Comparison of ENCODE assay signal across 28 cellular contexts in the genomic region with DNA sequence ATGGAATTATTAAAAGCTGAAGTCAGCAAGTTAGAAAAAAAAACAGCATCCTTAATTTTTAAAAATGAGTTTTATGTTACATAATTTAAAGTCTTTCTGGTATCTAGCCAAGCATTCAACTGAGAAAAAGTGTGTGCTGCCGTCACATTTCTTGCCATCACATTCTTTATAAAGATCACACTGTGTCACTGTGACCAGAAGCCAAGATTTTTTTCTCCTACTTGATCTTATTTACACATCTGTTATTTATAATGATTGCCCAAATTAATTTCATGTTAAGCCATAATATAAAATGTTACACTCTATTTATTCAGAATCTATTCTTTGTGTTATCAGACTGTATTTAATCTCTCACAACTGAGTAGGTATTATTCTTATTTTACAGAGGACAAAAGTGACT.
"Had no signal": no experiment of that assay in that cellular context is flagged by ENCODE, and none has a peak within 500 bp of the region (broad histone marks: within the 10 kb centered on the region; RNA-seq: fewer than 3 reads in every experiment).

No MANE protein-coding gene starts in this region.

- H3K27ac Mint-ChIP-seq: immature natural killer cell; naive thymus-derived CD8-positive, alpha-beta T cell; nephron; stimulated activated memory B cell treated with anti-CD40 and anti-IgM and Interleukin-4, amounts not matched to agents 10 μg/mL and 1 μg/mL and 100 μg/mL, for 72 hours; stimulated activated naive CD8-positive, alpha-beta T cell treated with anti-CD3 and anti-CD28 coated beads, Interleukin-15, amount 100 ng/mL, for 72 hours; type B pancreatic cell had no signal

- H3K9ac ChIP-seq: parathyroid adenoma had no signal

- H3K4me1 ChIP-seq: left lung, lower lobe of right lung, parathyroid adenoma, psoas muscle, right atrium auricular region, right lobe of liver, tibial artery, uterus had no signal

- H2AFZ ChIP-seq: parathyroid adenoma had no signal

- H3K27ac ChIP-seq: left lung, lower lobe of right lung, parathyroid adenoma, psoas muscle, right atrium auricular region, right lobe of liver, thoracic aorta, tibial artery, uterus had no signal

- H3K36me3 Mint-ChIP-seq: naive thymus-derived CD8-positive, alpha-beta T cell; stimulated activated memory B cell treated with anti-CD40 and anti-IgM and Interleukin-4, amounts not matched to agents 10 μg/mL and 1 μg/mL and 100 μg/mL, for 72 hours; type B pancreatic cell had no signal

- ATAC-seq: left colon; left lung; lower lobe of right lung; naive thymus-derived CD8-positive, alpha-beta T cell; psoas muscle; right lobe of liver; stimulated activated memory B cell treated with anti-CD40 and anti-IgM and Interleukin-4, amounts not matched to agents 10 μg/mL and 1 μg/mL and 100 μg/mL, for 72 hours; stimulated activated naive CD8-positive, alpha-beta T cell treated with anti-CD3 and anti-CD28 coated beads, Interleukin-15, amount 100 ng/mL, for 72 hours had no signal

- DNase-seq: hypothalamus; immature natural killer cell; kidney; left colon; left lung; lower lobe of right lung; mammary epithelial cell; mesenchymal stem cell; naive thymus-derived CD8-positive, alpha-beta T cell; nucleus accumbens; psoas muscle; right lobe of liver; stimulated activated CD4-positive, alpha-beta T cell treated with anti-CD3 and anti-CD28 coated beads, Interleukin-1b, Interleukin-23, amount 100 ng/mL, for 48 hours; stimulated activated CD4-positive, alpha-beta T cell treated with anti-CD3 and anti-CD28 coated beads, Interleukin-2, amount 100 ng/mL, for 48 hours; stimulated activated CD4-positive, alpha-beta T cell treated with anti-CD3 and anti-CD28 coated beads, Interleukin-4, amount 100 ng/mL, for 4 hours; stimulated activated CD8-positive, alpha-beta memory T cell treated with anti-CD3 and anti-CD28 coated beads, Interleukin-4, amount 100 ng/mL, for 48 hours; stimulated activated naive CD4-positive, alpha-beta T cell treated with Interleukin-2 at 50 U/mL for 16 hours; stimulated activated naive CD8-positive, alpha-beta T cell treated with anti-CD3 and anti-CD28 coated beads, Interleukin-15, amount 100 ng/mL, for 72 hours; tibial artery; uterus had no signal

- H3K4me3 ChIP-seq: left lung, lower lobe of right lung, psoas muscle, right atrium auricular region, right lobe of liver, smooth muscle cell, thoracic aorta, tibial artery, uterus had no signal

- H3K9me3 ChIP-seq: left lung, lower lobe of right lung, psoas muscle, right atrium auricular region, right lobe of liver, thoracic aorta, tibial artery, uterus had no signal

- H3K27me3 ChIP-seq: left lung, right atrium auricular region, right lobe of liver, tibial artery, uterus had no signal

- H3K27me3 Mint-ChIP-seq: naive thymus-derived CD8-positive, alpha-beta T cell; stimulated activated memory B cell treated with anti-CD40 and anti-IgM and Interleukin-4, amounts not matched to agents 10 μg/mL and 1 μg/mL and 100 μg/mL, for 72 hours; stimulated activated naive CD8-positive, alpha-beta T cell treated with anti-CD3 and anti-CD28 coated beads, Interleukin-15, amount 100 ng/mL, for 72 hours; type B pancreatic cell had no signal

- H3K4me1 Mint-ChIP-seq: immature natural killer cell; naive thymus-derived CD8-positive, alpha-beta T cell; nephron; stimulated activated memory B cell treated with anti-CD40 and anti-IgM and Interleukin-4, amounts not matched to agents 10 μg/mL and 1 μg/mL and 100 μg/mL, for 72 hours; stimulated activated naive CD8-positive, alpha-beta T cell treated with anti-CD3 and anti-CD28 coated beads, Interleukin-15, amount 100 ng/mL, for 72 hours had no signal

- H3K4me2 ChIP-seq: smooth muscle cell had no signal

- H3K4me3 Mint-ChIP-seq: immature natural killer cell; naive thymus-derived CD8-positive, alpha-beta T cell; nephron; neural crest cell; stimulated activated memory B cell treated with anti-CD40 and anti-IgM and Interleukin-4, amounts not matched to agents 10 μg/mL and 1 μg/mL and 100 μg/mL, for 72 hours; stimulated activated naive CD8-positive, alpha-beta T cell treated with anti-CD3 and anti-CD28 coated beads, Interleukin-15, amount 100 ng/mL, for 72 hours; type B pancreatic cell had no signal

- H3K9me3 Mint-ChIP-seq: nephron; stimulated activated memory B cell treated with anti-CD40 and anti-IgM and Interleukin-4, amounts not matched to agents 10 μg/mL and 1 μg/mL and 100 μg/mL, for 72 hours; stimulated activated naive CD8-positive, alpha-beta T cell treated with anti-CD3 and anti-CD28 coated beads, Interleukin-15, amount 100 ng/mL, for 72 hours; type B pancreatic cell had no signal

- H3K36me3 ChIP-seq: left lung, lower lobe of right lung, right atrium auricular region, right lobe of liver, thoracic aorta, tibial artery, uterus had no signal
